8 cellular contexts compared by ENCODE assay signal in genomic region chr7:116511552-116512523, GRCh38. TPM values are rescaled to one million over a fixed set of nuclear protein-coding genes. Genes with fewer than 3 reads are reported as not detected.
DNase-seq lines count a peak whose midpoint lies in the region; ATAC-seq and TF ChIP-seq lines count a peak whose summit lies in the region.

No MANE protein-coding gene starts in this region.

- H3K9me3 ChIP-seq in SJSA1 (replicated peaks): no peaks in the 10 kb centered on the region
- H3K9me3 ChIP-seq in parathyroid adenoma (ENCODE audit: control insufficient read depth, low read length): no peaks in the 10 kb centered on the region

- peak overlapping the region; percentile 26 for H3K4me2 ChIP-seq in parathyroid adenoma (ENCODE audit: low read length)

- H3K4me1 ChIP-seq in SJSA1 (replicated peaks) (peaks cover 17% of the 10 kb centered on the region), parathyroid adenoma (no peaks in the 10 kb centered on the region)

- peak overlapping the region; percentile 82 for H3K27ac ChIP-seq in SJSA1
- peak overlapping the region; percentile 38 for H3K27ac ChIP-seq in parathyroid adenoma

- H3K27me3 ChIP-seq in SJSA1 (replicated peaks) (no peaks in the 10 kb centered on the region), parathyroid adenoma (ENCODE audit: control insufficient read depth, insufficient read depth, low read length) (no peaks in the 10 kb centered on the region)

- H3K36me3 ChIP-seq in SJSA1: peaks cover 5% of the 10 kb centered on the region
- no peaks in the 10 kb centered on the region for H3K36me3 ChIP-seq in parathyroid adenoma (ENCODE audit: control insufficient read depth, insufficient read depth, low read length)

- no peak overlapping the region for H3K9ac ChIP-seq in parathyroid adenoma

- peak overlapping the region; percentile 40 for H3K4me3 ChIP-seq in SJSA1
- H3K4me3 ChIP-seq in epithelial cell of proximal tubule (ENCODE audit: low read depth, low read length): peak overlapping the region; percentile 17
- H3K4me3 ChIP-seq in parathyroid adenoma (ENCODE audit: low read depth, low read length): peak overlapping the region; percentile 47

- H2AFZ ChIP-seq in parathyroid adenoma: peak overlapping the region; percentile 7

- peak; percentile 82 for DNase-seq in DMS53 treated with DMSO at 0.1 percent for 48 hours (lab: John Stamatoyannopoulos, UW; ENCODE audit: unreplicated experiment)
- peak; percentile 53 to 91 for DNase-seq in SJSA1 (ENCODE audit: low read depth in 1 of 2, low spot score in 2 of 2)
- DNase-seq in epithelial cell of proximal tubule (ENCODE audit: low read depth): no peak
- DNase-seq in retina: no peak
- DNase-seq in CD1c-positive myeloid dendritic cell (ENCODE audit: extremely low spot score): no peak

- peak; percentile 99 for ATAC-seq in GM19438 (IDR thresholded peaks at IDR 0.05; ENCODE audit: low read depth, unreplicated experiment)
- ATAC-seq in HG03432 (IDR thresholded peaks at IDR 0.05; ENCODE audit: unreplicated experiment): peak; percentile 99

- H3K79me2 ChIP-seq in parathyroid adenoma: no peaks in the 10 kb centered on the region

- TF ChIP-seq CTCF in epithelial cell of proximal tubule (conservative IDR thresholded peaks at IDR 0.05; ENCODE audit: low read depth, low read length): no peak
- TF ChIP-seq CTCF in parathyroid adenoma (IDR thresholded peaks at IDR 0.05): no peak

RNA-seq across cellular contexts. Expression of gene CAV2, which starts 12.3 kb away (rescaled TPM):
- 130 and 204 TPM in 2 replicates for total RNA-seq in SJSA1 (2014; rRNA removed; shearing (Covaris generic))
- total RNA-seq in epithelial cell of proximal tubule: 81.7 and 94.1 TPM in 2 replicates

RNA-seq across cellular contexts. Expression of gene CAV1, which starts 13.0 kb away (rescaled TPM):
- total RNA-seq in SJSA1 (2014; rRNA removed; shearing (Covaris generic)): 118 and 154 TPM in 2 replicates
- 66.7 and 110 TPM in 2 replicates for total RNA-seq in epithelial cell of proximal tubule

Comparison
In these comparisons a context has a peak if more than half of its experiments do, and no peak if none do; other contexts are left out.
1. DNase-seq: peak in DMS53 treated with DMSO at 0.1 percent for 48 hours (single experiment) and SJSA1 (2 of 2); none in epithelial cell of proximal tubule (single experiment), retina (single experiment) and CD1c-positive myeloid dendritic cell (single experiment).
2. Peak in every context shown above with its lines, with median percentiles within 50 percentile points of each other: H3K4me3 ChIP-seq.